In genomic region chr5:138339464-138339863, GRCh38 we compare ENCODE assay signal across 8 cellular contexts. TPM values are rescaled to one million over a fixed set of nuclear protein-coding genes. Genes with fewer than 3 reads are reported as not detected.
DNase-seq lines count a peak whose midpoint lies in the region; ATAC-seq and TF ChIP-seq lines count a peak whose summit lies in the region.

No MANE protein-coding gene starts in this region.

- H3K4me3 ChIP-seq in A673 (ENCODE audit: low read depth, low read length, poor library complexity, severe bottlenecking) = peak overlapping the region; percentile 76
- peak overlapping the region in 1 of 2 donors; percentile 82 for H3K4me3 ChIP-seq in body of pancreas
- peak overlapping the region; percentile 77 for H3K4me3 ChIP-seq in mesendoderm (ENCODE audit: low read length)

- POLR2A ChIA-PET in A673 (lab: Charles Lee; ENCODE audit: low non-redundant PET) = interaction anchor here (0.6 to 1.2 kb wide), 3 partner anchors 13 to 951 kb away, joined by 3 to 10 read pairs (median 4); partner anchors contain the start of gene KDM3B

- no peak overlapping the region for H2BK120ac ChIP-seq in mesendoderm (ENCODE audit: low read depth, low read length)

- peak overlapping the region; percentile 0 for H3K18ac ChIP-seq in mesendoderm (ENCODE audit: low read length)

- peak overlapping the region; percentile 91 to 98 (median 96) for H3K4me3 Mint-ChIP-seq in IgD-negative memory B cell

- peak overlapping the region; percentile 94 for H3K56ac ChIP-seq in mesendoderm (ENCODE audit: low read length)

- DNase-seq in A673 (ENCODE audit: low spot score) (no peak), body of pancreas (no peak), mesendoderm (peak; percentile 40), NCI-H1694 (lab: John Stamatoyannopoulos, UW) (no peak), Ammon's horn (ENCODE audit: low spot score) (no peak)
- no peak for DNase-seq in stimulated activated CD4-positive, alpha-beta T cell treated with anti-CD3 and anti-CD28 coated beads, Interleukin-12 subunit alpha, Interleukin-12 subunit beta, amount 100 ng/mL, for 4 hours

- H4K5ac ChIP-seq in mesendoderm (ENCODE audit: low read length) = peak overlapping the region; percentile 16

- H3K4me1 Mint-ChIP-seq in IgD-negative memory B cell = peaks cover 20 to 28% (median 23%) of the 10 kb centered on the region in 3 donors

- WGBS in body of pancreas, 2 donors = 28 to 38% methylated on average over 2 of the region's 2 CpGs
- no CpG with 5 or more reads among the region's 2 CpGs for WGBS in mesendoderm (ENCODE audit: extremely low coverage, insufficient coverage, low lambda C conversion rate)

- H4K8ac ChIP-seq in mesendoderm (ENCODE audit: low read depth, low read length) = no peak overlapping the region

- peaks cover 18% of the 10 kb centered on the region for H3K79me1 ChIP-seq in mesendoderm (ENCODE audit: low read length)

- peak overlapping the region; percentile 100 for H3K27ac ChIP-seq in A673 (ENCODE audit: low read depth, low read length, poor library complexity, severe bottlenecking)
- peak overlapping the region in 3 of 4 donors; percentile 93 to 97 (median 96) for H3K27ac ChIP-seq in body of pancreas
- no peak overlapping the region for H3K27ac ChIP-seq in mesendoderm (ENCODE audit: low read depth, low read length)

- no TSS peak for BruUV-seq in A673 (replicated peaks; lab: Mats Ljungman, UMichigan)

- TF ChIP-seq POLR2A in body of pancreas (IDR thresholded peaks at IDR 0.05) = no peak

- TF ChIP-seq CTCF in A673 (conservative IDR thresholded peaks at IDR 0.05; ENCODE audit: low read depth, low read length) (no peak), body of pancreas (IDR thresholded peaks at IDR 0.05) (no peak)

- peak overlapping the region; percentile 87 to 92 (median 92) for H3K27ac Mint-ChIP-seq in IgD-negative memory B cell

- H3K27me3 ChIP-seq in A673 (replicated peaks; ENCODE audit: insufficient read depth, low read depth, low read length, poor library complexity) (no peaks in the 10 kb centered on the region), body of pancreas (no peaks in the 10 kb centered on the region), mesendoderm (ENCODE audit: insufficient read depth, low read length, poor library complexity) (no peaks in the 10 kb centered on the region)

- H3K23ac ChIP-seq in mesendoderm (ENCODE audit: low read length) = no peak overlapping the region

- peaks cover 28% of the 10 kb centered on the region for H3K36me3 ChIP-seq in A673 (ENCODE audit: insufficient read depth, low read length, poor library complexity, severe bottlenecking)
- H3K36me3 ChIP-seq in body of pancreas (replicated peaks in 1 of 2; ENCODE audit: insufficient read depth in 1 of 2, low read depth in 2 of 2) = peaks cover 0 to 6% of the 10 kb centered on the region in 2 donors
- peaks cover 3% of the 10 kb centered on the region for H3K36me3 ChIP-seq in mesendoderm (ENCODE audit: control insufficient read depth, insufficient read depth, low read length)

- no peak overlapping the region for H2BK5ac ChIP-seq in mesendoderm (ENCODE audit: low read length)

- H3K36me3 Mint-ChIP-seq in IgD-negative memory B cell = peaks cover 5% of the 10 kb centered on the region

- H3K9ac ChIP-seq in mesendoderm (ENCODE audit: low read length) = peak overlapping the region; percentile 96

- H3K9me3 Mint-ChIP-seq in IgD-negative memory B cell = peaks cover 0 to 2% (median 0%) of the 10 kb centered on the region in 3 donors

- no peaks in the 10 kb centered on the region for H3K9me3 ChIP-seq in A673 (ENCODE audit: low read depth, low read length, poor library complexity, severe bottlenecking)
- no peaks in the 10 kb centered on the region for H3K9me3 ChIP-seq in body of pancreas

- H3K4me1 ChIP-seq in A673 (ENCODE audit: insufficient read depth, low read length, poor library complexity, severe bottlenecking) (peaks cover 6% of the 10 kb centered on the region), body of pancreas (peaks cover 28% of the 10 kb centered on the region), mesendoderm (ENCODE audit: control insufficient read depth, low read depth, low read length) (peaks cover 4% of the 10 kb centered on the region)

- ATAC-seq in body of pancreas (no peak), HG02981 (IDR thresholded peaks at IDR 0.05; ENCODE audit: unreplicated experiment) (no peak)

- no peak overlapping the region for H3K4ac ChIP-seq in mesendoderm (ENCODE audit: low read depth, low read length)

- H2AK5ac ChIP-seq in mesendoderm (ENCODE audit: low read length) = peak overlapping the region; percentile 33

- H3K27me3 Mint-ChIP-seq in IgD-negative memory B cell = no peaks in the 10 kb centered on the region

- H3K4me2 ChIP-seq in mesendoderm (ENCODE audit: low read length) = peak overlapping the region; percentile 98

- CTCF ChIA-PET in A673 (lab: Charles Lee) = interaction anchor here (2.0 kb wide), 1 partner anchor 13 kb away, joined by 8 read pairs; the partner anchor contains the start of gene KDM3B

- intact Hi-C loops in A673 (cut with micrococcal nuclease; ENCODE audit: unreplicated experiment) (no loop called here), body of pancreas (cut with DNase I) (no loop called here)

- H3K79me2 ChIP-seq in mesendoderm (ENCODE audit: control insufficient read depth, insufficient read depth, low read length) = peaks cover 33% of the 10 kb centered on the region

- no peak overlapping the region for H2BK15ac ChIP-seq in mesendoderm (replicated peaks; ENCODE audit: low read depth)

RNA-seq across cellular contexts. Expression of gene FAM53C, which starts 1.4 kb away (rescaled TPM):
- total RNA-seq in A673 (2021) (39.7 and 39.8 TPM in 2 replicates), body of pancreas (10 to 100 TPM; 12.5 to 33.7 TPM)
- polyA plus RNA-seq in IgD-negative memory B cell = 20.4 TPM
- 42.5 TPM for polyA plus RNA-seq in mesendoderm (2013, experiment 1 of 2)
- 43.7 TPM for polyA plus RNA-seq in mesendoderm (2013, experiment 2 of 2)

RNA-seq across cellular contexts. Expression of gene CDC25C, which starts 7.9 kb away (rescaled TPM):
- 22.3 and 25.6 TPM in 2 replicates for total RNA-seq in A673 (2021)
- polyA plus RNA-seq in IgD-negative memory B cell = not detected
- total RNA-seq in body of pancreas = not detected
- polyA plus RNA-seq in mesendoderm (2013, experiment 1 of 2) = 25.5 TPM
- 25.5 TPM for polyA plus RNA-seq in mesendoderm (2013, experiment 2 of 2)

RNA-seq across cellular contexts. Expression of gene KDM3B, which starts 13.0 kb away (rescaled TPM):
- total RNA-seq in A673 (2021) (62.1 and 65.1 TPM in 2 replicates), body of pancreas (10 to 100 TPM; 29.7 to 42.3 TPM)
- 18.1 TPM for polyA plus RNA-seq in IgD-negative memory B cell
- polyA plus RNA-seq in mesendoderm (2013, experiment 1 of 2) = 28.6 TPM
- polyA plus RNA-seq in mesendoderm (2013, experiment 2 of 2) = 27.5 TPM

Comparison
In these comparisons a context has a peak if more than half of its experiments do, and no peak if none do; other contexts are left out.
1. RNA of gene CDC25C, which starts 7.9 kb away (total RNA-seq): 22.3 to 25.6 TPM in A673; not detected in body of pancreas; every median in the first group is over 10 times any median in the second.